ENCODE assay signal across 22 cellular contexts in the genomic region with DNA sequence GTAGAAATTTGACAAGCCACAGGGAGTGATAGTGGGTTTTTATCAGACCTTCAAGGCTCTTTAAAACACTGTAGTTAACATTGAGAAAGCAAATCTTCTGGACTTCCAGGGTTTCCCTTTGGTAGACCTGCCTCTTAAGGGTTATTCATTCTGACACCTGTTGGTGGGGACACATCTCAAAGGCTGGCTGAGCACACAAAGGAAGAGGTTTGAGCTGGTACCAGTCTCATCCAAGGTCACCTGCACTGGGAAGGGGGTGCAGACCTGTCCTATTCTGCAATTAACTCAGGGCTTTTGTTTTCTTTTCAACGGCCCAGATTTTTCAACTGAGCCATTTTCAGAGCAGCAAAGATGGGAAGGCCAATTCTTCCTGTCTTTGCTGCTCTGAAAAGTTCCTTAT. TPM values are rescaled to one million over a fixed set of nuclear protein-coding genes. Genes with fewer than 3 reads are reported as not detected.
A peak's percentile ranks its signal among the peaks of the same experiment; 100 is the strongest.
DNase-seq lines count a peak whose midpoint lies in the region; ATAC-seq and TF ChIP-seq lines count a peak whose summit lies in the region.
"Had no signal": no experiment of that assay in that cellular context is flagged by ENCODE, and none has a peak within 500 bp of the region (broad histone marks: within the 10 kb centered on the region; RNA-seq: fewer than 3 reads in every experiment).

No MANE protein-coding gene starts in this region.

- H3F3A ChIP-seq in smooth muscle cell (ENCODE audit: low read depth): peaks cover 4% of the 10 kb centered on the region

- no peaks in the 10 kb centered on the region for H3K36me3 ChIP-seq in body of pancreas (replicated peaks in 1 of 2; ENCODE audit: insufficient read depth in 1 of 2, low read depth in 2 of 2)
- H3K36me3 ChIP-seq in smooth muscle cell (ENCODE audit: low read depth): no peaks in the 10 kb centered on the region
- H3K36me3 ChIP-seq: BE2C, heart right ventricle, tibial nerve had no signal

- H3K9me3 ChIP-seq in body of pancreas (no peaks in the 10 kb centered on the region), smooth muscle cell (replicated peaks; ENCODE audit: low read depth) (no peaks in the 10 kb centered on the region)
- H3K9me3 ChIP-seq: BE2C, heart right ventricle, tibial nerve had no signal

- intact Hi-C loops in body of pancreas (cut with DNase I): no loop called here

- TF ChIP-seq CTCF in body of pancreas (IDR thresholded peaks at IDR 0.05) (no peak), smooth muscle cell (IDR thresholded peaks at IDR 0.05; ENCODE audit: borderline replicate concordance, insufficient read depth, poor library complexity, severe bottlenecking) (no peak)

- peak overlapping the region; percentile 5 for H3K9ac ChIP-seq in smooth muscle cell (ENCODE audit: low read depth)

- H3K4me3 ChIP-seq in body of pancreas (no peak overlapping the region), smooth muscle cell (no peak overlapping the region)
- H3K4me3 ChIP-seq: heart right ventricle, K562, tibial nerve had no signal

- H3K4me1 ChIP-seq in body of pancreas: peaks cover 77% of the 10 kb centered on the region
- peaks cover 11% of the 10 kb centered on the region for H3K4me1 ChIP-seq in smooth muscle cell (ENCODE audit: low read depth)
- H3K4me1 ChIP-seq: BE2C, tibial nerve had no signal

- H3K27ac ChIP-seq in body of pancreas (peak overlapping the region; percentile 11 to 95 (median 94)), smooth muscle cell (ENCODE audit: low read depth) (peak overlapping the region; percentile 6)
- H3K27ac ChIP-seq: heart right ventricle, tibial nerve had no signal

- no peaks in the 10 kb centered on the region for H3K27me3 ChIP-seq in body of pancreas
- no peaks in the 10 kb centered on the region for H3K27me3 ChIP-seq in smooth muscle cell (ENCODE audit: low read depth)
- H3K27me3 ChIP-seq: BE2C, heart right ventricle, tibial nerve had no signal

- H4K20me1 ChIP-seq in smooth muscle cell (ENCODE audit: low read depth): no peaks in the 10 kb centered on the region

- H2AFZ ChIP-seq in smooth muscle cell (ENCODE audit: low read depth): no peak overlapping the region

- DNase-seq in body of pancreas (no peak), smooth muscle cell (lab: John Stamatoyannopoulos, UW; ENCODE audit: unreplicated experiment) (no peak), NCI-H774 (lab: John Stamatoyannopoulos, UW) (no peak), occipital lobe (lab: John Stamatoyannopoulos, UW) (no peak)
- DNase-seq: amygdala; BE2C; effector CD8-positive, alpha-beta T cell; HCEC 1CT; heart right ventricle; mammary epithelial cell; NCI-H2081; NCI-H510A treated with DMSO at 0.1 percent for 48 hours; stimulated activated CD4-positive, alpha-beta T cell treated with anti-CD3 and anti-CD28 coated beads, Interleukin-12 subunit alpha, Interleukin-12 subunit beta, amount 100 ng/mL, for 4 hours; stimulated activated naive CD4-positive, alpha-beta T cell had no signal

- H3K79me2 ChIP-seq in smooth muscle cell (ENCODE audit: low read depth): no peaks in the 10 kb centered on the region

- ATAC-seq in GM18868 (IDR thresholded peaks at IDR 0.05; ENCODE audit: unreplicated experiment) (peak; percentile 49), HG02981 (IDR thresholded peaks at IDR 0.05; ENCODE audit: unreplicated experiment) (peak; percentile 37), body of pancreas (no peak), HG03045 (IDR thresholded peaks at IDR 0.05; ENCODE audit: unreplicated experiment) (no peak), HG03025 (IDR thresholded peaks at IDR 0.05; ENCODE audit: low FRiP score, unreplicated experiment) (no peak)
- ATAC-seq: activated CD4-positive, CD25-positive, alpha-beta regulatory T cell treated with anti-CD3 and anti-CD28 coated beads, Interleukin-2, amount 50 U/mL, for 24 hours; heart right ventricle; K562 had no signal

- peak overlapping the region; percentile 33 for H3K4me2 ChIP-seq in smooth muscle cell

- 17 to 32% methylated on average over 1 of the region's 1 CpG for WGBS in body of pancreas, 2 donors
- 76% methylated on average over 1 of the region's 1 CpG for WGBS in smooth muscle cell (ENCODE audit: low lambda C conversion rate)

- no peak for TF ChIP-seq POLR2A in body of pancreas (IDR thresholded peaks at IDR 0.05)

RNA-seq across cellular contexts. Expression of gene EDN1, which starts 45.6 kb away (rescaled TPM):
- total RNA-seq in body of pancreas (10 to 100 TPM in 1 of 2 donors, under 1 TPM in 1; 0.66 to 19.7 TPM), smooth muscle cell (20.0 and 22.0 TPM in 2 replicates), occipital lobe (5.9 TPM)
- polyA plus RNA-seq in smooth muscle cell: 8.2 and 18.6 TPM in 2 replicates
- total RNA-seq: K562, SK-MEL-5 had no signal

Comparison
In these comparisons a context has a peak if more than half of its experiments do, and no peak if none do; other contexts are left out.
1. ATAC-seq: peak in GM18868 (single experiment) and HG02981 (single experiment); none in body of pancreas (single experiment), HG03045 (single experiment) and HG03025 (single experiment).